In the genomic region with DNA sequence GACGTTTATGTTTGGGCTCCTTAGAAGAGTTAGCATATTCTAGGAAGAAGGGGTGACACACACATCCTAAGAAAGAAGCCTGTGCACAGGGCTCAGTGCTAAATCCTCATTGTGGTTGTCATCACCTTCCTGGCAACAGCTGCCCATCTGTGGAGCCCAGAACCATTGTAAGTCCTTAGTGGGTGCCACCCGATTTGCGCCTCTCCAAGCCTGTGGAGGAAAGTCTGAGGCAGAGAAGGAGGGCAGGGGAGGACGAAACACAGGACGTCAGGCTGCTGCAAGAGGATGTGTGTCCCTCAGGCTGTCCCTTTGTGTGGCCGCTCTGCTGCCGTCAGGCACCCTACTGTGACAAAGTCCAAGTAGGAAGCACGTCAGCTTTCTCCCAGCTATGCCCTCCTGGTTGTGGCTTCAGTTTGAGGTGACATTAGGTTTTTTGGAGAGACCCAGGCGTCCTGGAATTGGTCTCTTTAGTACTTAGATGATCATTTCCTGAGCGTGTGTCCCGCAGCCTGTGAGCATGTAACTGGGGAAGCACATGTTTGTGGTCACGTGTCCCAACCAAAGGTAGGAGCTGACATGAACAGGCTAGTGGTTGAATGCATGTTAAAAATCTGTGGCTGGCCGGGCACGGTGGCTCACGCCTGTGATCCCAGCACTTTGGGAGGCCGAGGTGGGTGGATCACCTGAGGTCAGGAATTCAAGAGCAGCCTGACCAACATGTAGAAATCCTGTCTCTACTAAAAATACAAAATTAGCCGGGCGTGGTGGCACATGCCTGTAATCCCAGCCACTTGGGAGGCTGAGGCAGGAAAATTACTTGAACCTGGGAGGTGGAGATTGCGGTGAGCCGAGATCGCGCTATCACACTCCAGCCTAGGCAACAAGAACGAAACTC, we compare ENCODE assay signal across 1 cellular context.
TF ChIP-seq lines count a peak whose summit lies in the region.

No MANE protein-coding gene starts in this region.

TF ChIP-seq in K562, 482 proteins besides CTCF, POLR2A, EP300 and RAD21:
- TF ChIP-seq USF1 (CRISPR knock-in tag; IDR thresholded peaks at IDR 0.05) (peak; percentile 57), SPI1 (IDR thresholded peaks at IDR 0.05; ENCODE audit: borderline replicate concordance, low read depth, low read length) (no peak)
